8 cellular contexts compared by ENCODE assay signal in the genomic region with DNA sequence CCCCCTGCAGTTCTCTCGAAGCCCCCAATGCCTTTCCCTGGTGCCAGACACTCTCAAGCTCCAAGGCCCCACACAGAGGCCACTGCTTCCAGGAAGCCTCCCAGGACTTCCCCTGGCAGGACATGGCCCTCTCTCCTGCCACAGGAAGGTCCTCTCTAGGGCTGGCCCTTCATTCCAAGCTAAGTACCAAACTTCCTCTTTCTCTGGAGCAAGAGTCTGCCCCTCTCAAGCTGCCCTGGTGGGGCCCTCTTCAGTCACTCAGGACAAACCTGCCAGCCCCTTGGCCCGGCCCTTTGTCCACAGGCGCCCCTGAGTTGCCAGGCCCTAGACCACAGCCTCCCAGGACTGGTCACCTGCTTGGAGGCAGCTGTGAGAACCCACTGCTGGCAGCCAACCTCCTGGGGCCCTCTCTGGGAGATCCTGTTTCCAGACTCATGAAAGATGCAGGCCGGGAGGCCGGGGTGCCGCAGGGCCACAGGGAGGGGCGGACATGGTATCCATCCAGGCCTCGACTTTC. TPM values are rescaled to one million over a fixed set of nuclear protein-coding genes. Genes with fewer than 3 reads are reported as not detected.
DNase-seq lines count a peak whose midpoint lies in the region; ATAC-seq and TF ChIP-seq lines count a peak whose summit lies in the region.

No MANE protein-coding gene starts in this region.

- peaks cover 60% of the 10 kb centered on the region for H3K4me1 Mint-ChIP-seq in activated naive CD8-positive, alpha-beta T cell (ENCODE audit: low read depth)

- H3K27ac Mint-ChIP-seq in activated naive CD8-positive, alpha-beta T cell = peak overlapping the region; percentile 73

- WGBS in right cardiac atrium = 43% methylated on average over 8 of the region's 8 CpGs

- H3K36me3 Mint-ChIP-seq in activated naive CD8-positive, alpha-beta T cell = no peaks in the 10 kb centered on the region

- no peaks in the 10 kb centered on the region for H3K9me3 Mint-ChIP-seq in activated naive CD8-positive, alpha-beta T cell (ENCODE audit: low read depth)

- intact Hi-C loops in right cardiac atrium (cut with DNase I) = no loop called here
- intact Hi-C loops in gastrocnemius medialis (cut with DNase I; ENCODE audit: low total_unique reads) = no loop called here

- peaks cover 0 to 17% of the 10 kb centered on the region in 2 donors for H3K36me3 ChIP-seq in gastrocnemius medialis

- ATAC-seq in right cardiac atrium (peak in 1 of 2 donors; percentile 10), gastrocnemius medialis (peak; percentile 17 to 27), HG03159 (IDR thresholded peaks at IDR 0.05; ENCODE audit: unreplicated experiment) (no peak), GM21717 (IDR thresholded peaks at IDR 0.05; ENCODE audit: unreplicated experiment) (no peak), GM19467 (IDR thresholded peaks at IDR 0.05; ENCODE audit: unreplicated experiment) (no peak)

- peak overlapping the region; percentile 54 for H3K4me3 Mint-ChIP-seq in activated naive CD8-positive, alpha-beta T cell

- H3K4me3 ChIP-seq in right cardiac atrium (ENCODE audit: low read length) (no peak overlapping the region), gastrocnemius medialis (no peak overlapping the region)

- H3K27me3 ChIP-seq in right cardiac atrium (ENCODE audit: control insufficient read depth, insufficient read depth) = no peaks in the 10 kb centered on the region
- H3K27me3 ChIP-seq in gastrocnemius medialis = no peaks in the 10 kb centered on the region

- H3K4me1 ChIP-seq in right cardiac atrium (ENCODE audit: control insufficient read depth, insufficient read depth, low read length) (peaks cover 19% of the 10 kb centered on the region), gastrocnemius medialis (peaks cover 56 to 61% of the 10 kb centered on the region in 2 donors)

- H3K27me3 Mint-ChIP-seq in activated naive CD8-positive, alpha-beta T cell = no peaks in the 10 kb centered on the region

- DNase-seq in LHCN-M2 (ENCODE audit: low read depth) = peak; percentile 50
- peak in 2 of 3 donors; percentile 70 to 72 for DNase-seq in right cardiac atrium
- peak in 1 of 2 donors; percentile 51 for DNase-seq in gastrocnemius medialis
- no peak for DNase-seq in H4 (ENCODE audit: low spot score)

- in situ Hi-C loops in gastrocnemius medialis (cut with MboI; ENCODE audit: low sequenced_read_pairs in 4 of 4) = no loop called here

- H3K27ac ChIP-seq in right cardiac atrium (ENCODE audit: low read length) = peak overlapping the region; percentile 20
- H3K27ac ChIP-seq in gastrocnemius medialis = peak overlapping the region; percentile 34 to 98 (median 84)

- TF ChIP-seq POLR2A in gastrocnemius medialis (IDR thresholded peaks at IDR 0.05) = no peak

- TF ChIP-seq CTCF in gastrocnemius medialis (IDR thresholded peaks at IDR 0.05 in 4 of 5, conservative IDR thresholded peaks at IDR 0.05 in 1 of 5) = no peak

- no peaks in the 10 kb centered on the region for H3K9me3 ChIP-seq in right cardiac atrium (ENCODE audit: control insufficient read depth, low read length)
- H3K9me3 ChIP-seq in gastrocnemius medialis = no peaks in the 10 kb centered on the region

RNA-seq across cellular contexts. Expression of gene NINJ1, which starts 6.6 kb away (rescaled TPM):
- 18.5 TPM in 2 replicates for total RNA-seq in LHCN-M2 (2014; rRNA removed)
- 14.2 TPM for polyA plus RNA-seq in LHCN-M2 (2012)
- total RNA-seq in right cardiac atrium = 10 to 100 TPM; 42.9 to 68.4 (median 62.7) TPM
- 96.2 TPM for polyA plus RNA-seq in right cardiac atrium
- 10 to 100 TPM; 28.5 to 58.5 (median 45.7) TPM for total RNA-seq in gastrocnemius medialis
- 83.4 and 87.3 TPM in 2 replicates for total RNA-seq in H4 (2014; rRNA removed; shearing (Covaris generic))

RNA-seq across cellular contexts. Expression of gene CARD19, which starts 31.4 kb away (rescaled TPM):
- total RNA-seq in LHCN-M2 (2014; rRNA removed) = 71.8 and 84.8 TPM in 2 replicates
- polyA plus RNA-seq in LHCN-M2 (2012) = 44.4 TPM
- total RNA-seq in right cardiac atrium = 10 to 100 TPM; 17.7 to 26.6 (median 22.5) TPM
- 30.3 TPM for polyA plus RNA-seq in right cardiac atrium
- total RNA-seq in gastrocnemius medialis = 10 to 100 TPM; 49.6 to 82.4 (median 70.9) TPM
- total RNA-seq in H4 (2014; rRNA removed; shearing (Covaris generic)) = 63.3 and 72.3 TPM in 2 replicates

RNA-seq across cellular contexts. Expression of gene WNK2, which starts 56.5 kb away (rescaled TPM):
- not detected in 2 replicates for total RNA-seq in LHCN-M2 (2014; rRNA removed)
- polyA plus RNA-seq in LHCN-M2 (2012) = not detected
- 100 to 1,000 TPM; 217 to 322 (median 278) TPM for total RNA-seq in right cardiac atrium
- 167 TPM for polyA plus RNA-seq in right cardiac atrium
- 10 to 100 TPM; 11.3 to 43.0 (median 24.7) TPM for total RNA-seq in gastrocnemius medialis
- 0.02 TPM in 1 of 2 replicates, not detected in the other for total RNA-seq in H4 (2014; rRNA removed; shearing (Covaris generic))

Comparison
In these comparisons a context has a peak if more than half of its experiments do, and no peak if none do; other contexts are left out.
1. ATAC-seq: peak in gastrocnemius medialis (2 of 2); none in HG03159 (single experiment), GM21717 (single experiment) and GM19467 (single experiment).
2. RNA of gene WNK2, which starts 56.5 kb away (total RNA-seq): 217 to 322 TPM in right cardiac atrium and 11.3 to 43.0 TPM in gastrocnemius medialis; 0.02 TPM in H4 and not detected in LHCN-M2; every median in the first group is over 10 times any median in the second.